ENCODE assay signal across 8 cellular contexts in the genomic region with DNA sequence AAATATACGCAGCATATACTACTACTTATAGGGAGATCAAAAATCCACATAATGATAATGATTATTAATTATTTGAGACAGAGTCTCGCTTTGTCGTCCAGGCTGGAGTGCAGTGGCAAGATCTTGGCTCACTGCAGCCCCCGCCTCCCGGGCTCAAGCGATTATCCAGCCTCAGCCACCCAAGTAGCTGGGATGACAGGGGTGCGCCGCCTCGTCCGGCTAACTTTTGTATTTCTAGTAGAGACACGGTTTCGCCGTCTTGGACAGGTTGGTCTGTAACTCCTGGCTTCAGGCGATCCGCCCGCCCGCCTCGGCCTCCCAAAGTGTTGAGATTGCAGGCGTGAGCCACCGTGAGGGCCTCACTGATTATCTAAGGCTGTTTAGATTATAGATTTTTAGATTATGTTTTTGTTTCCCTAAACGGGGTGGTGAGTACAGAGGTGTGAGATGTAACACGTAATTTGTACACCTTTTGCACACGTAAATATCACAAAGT. TPM values are rescaled to one million over a fixed set of nuclear protein-coding genes. Genes with fewer than 3 reads are reported as not detected.
A peak's percentile ranks its signal among the peaks of the same experiment; 100 is the strongest.
DNase-seq lines count a peak whose midpoint lies in the region; ATAC-seq and TF ChIP-seq lines count a peak whose summit lies in the region.

No MANE protein-coding gene starts in this region.

- no peak overlapping the region for H4K8ac ChIP-seq in H9 (replicated peaks; ENCODE audit: insufficient read length, low read depth, low read length)

- H3K9me3 Mint-ChIP-seq in H9: no peaks in the 10 kb centered on the region

- DNase-seq in H9 (no peak), foreskin keratinocyte (no peak), gastrocnemius medialis (no peak), NCI-H2107 (lab: John Stamatoyannopoulos, UW) (no peak), NCI-H774 (lab: John Stamatoyannopoulos, UW) (no peak), NCI-H748 (lab: John Stamatoyannopoulos, UW; ENCODE audit: unreplicated experiment) (no peak)
- DNase-seq in activated CD4-positive, alpha-beta T cell treated with anti-CD3 and anti-CD28 coated beads for 48 hours: peak; percentile 13

- no peak overlapping the region for H3K14ac ChIP-seq in H9 (ENCODE audit: insufficient read depth, low read length)

- in situ Hi-C loops in gastrocnemius medialis (cut with MboI; ENCODE audit: low sequenced_read_pairs in 4 of 4): no loop called here

- TF ChIP-seq CTCF in H9 (conservative IDR thresholded peaks at IDR 0.05) (no peak), foreskin keratinocyte (conservative IDR thresholded peaks at IDR 0.05) (no peak), gastrocnemius medialis (IDR thresholded peaks at IDR 0.05 in 4 of 5, conservative IDR thresholded peaks at IDR 0.05 in 1 of 5) (no peak)

- H4K91ac ChIP-seq in H9 (ENCODE audit: insufficient read length, low read depth, low read length): no peak overlapping the region

- no peak overlapping the region for H2BK5ac ChIP-seq in H9 (ENCODE audit: insufficient read length, low read length)

- H3K18ac ChIP-seq in H9 (ENCODE audit: insufficient read length, low read depth, low read length): peak overlapping the region; percentile 44

- no peaks in the 10 kb centered on the region for H4K20me1 ChIP-seq in H9 (ENCODE audit: control insufficient read depth, insufficient read depth, insufficient read length)

- no peak overlapping the region for H3T11ph ChIP-seq in H9 (ENCODE audit: low read length)

- WGBS in H9 (ENCODE audit: extremely low coverage, insufficient read length, low lambda C conversion rate): no CpG with 5 or more reads among the region's 23 CpGs

- H4K5ac ChIP-seq in H9 (ENCODE audit: insufficient read length, low read depth, low read length): no peak overlapping the region

- peaks cover 10 to 13% (median 12%) of the 10 kb centered on the region in 3 experiments for H3K36me3 Mint-ChIP-seq in H9 (ENCODE audit: insufficient read depth in 1 of 3, low read depth in 3 of 3)

- H3K4me1 ChIP-seq in H9 (ENCODE audit: insufficient read depth, low read length): 0 out of 2 replicates have a peak, but pooled peaks cover 2% of the 10 kb centered on the region
- no peaks in the 10 kb centered on the region for H3K4me1 ChIP-seq in foreskin keratinocyte
- peaks cover 20 to 22% of the 10 kb centered on the region in 2 donors for H3K4me1 ChIP-seq in gastrocnemius medialis

- H2AFZ ChIP-seq in H9 (ENCODE audit: low read length): no peak overlapping the region

- intact Hi-C loops in gastrocnemius medialis (cut with DNase I; ENCODE audit: low total_unique reads): loop anchor here (1.0 kb wide), 2 partner anchors 20 to 35 kb away; no protein-coding TSS in a partner anchor

- H3K4me3 Mint-ChIP-seq in H9: peak overlapping the region; percentile 52 to 78

- no peak overlapping the region for H2BK12ac ChIP-seq in H9 (ENCODE audit: insufficient read length, low read depth, low read length)

- TF ChIP-seq POLR2A in gastrocnemius medialis (IDR thresholded peaks at IDR 0.05): no peak

- H2BK15ac ChIP-seq in H9 (ENCODE audit: low read depth, low read length): no peak overlapping the region

- no peak overlapping the region for H2AK5ac ChIP-seq in H9 (ENCODE audit: insufficient read length, low read length)

- no peaks in the 10 kb centered on the region for H3K79me1 ChIP-seq in H9 (ENCODE audit: insufficient read depth, low read depth, low read length, poor library complexity, severe bottlenecking)

- no peak overlapping the region for H3K4ac ChIP-seq in H9 (ENCODE audit: low read depth, low read length)

- H3K4me3 ChIP-seq in gastrocnemius medialis: peak overlapping the region in 1 of 4 donors; percentile 12

- peaks cover 6% of the 10 kb centered on the region for H3K27me3 Mint-ChIP-seq in H9 (ENCODE audit: low read depth)

- peaks cover 18 to 20% of the 10 kb centered on the region in 2 experiments for H3K4me1 Mint-ChIP-seq in H9

- no peak overlapping the region for H3K27ac ChIP-seq in H9 (ENCODE audit: insufficient read length, low read depth, low read length)
- peak overlapping the region; percentile 10 for H3K27ac ChIP-seq in foreskin keratinocyte
- peak overlapping the region; percentile 82 to 85 (median 84) for H3K27ac ChIP-seq in gastrocnemius medialis

- H3K23ac ChIP-seq in H9 (ENCODE audit: insufficient read length, low read depth, low read length): no peak overlapping the region

- peak overlapping the region in 2 of 3 experiments; percentile 65 to 75; a peak in 3 of 7 replicates for H3K27ac Mint-ChIP-seq in H9

- no peaks in the 10 kb centered on the region for H3K23me2 ChIP-seq in H9 (ENCODE audit: insufficient read length, low read depth, low read length, poor library complexity, severe bottlenecking)

- ATAC-seq in foreskin keratinocyte (no peak), gastrocnemius medialis (no peak), GM18502 (IDR thresholded peaks at IDR 0.05; ENCODE audit: poor library complexity, unreplicated experiment) (no peak)

- peaks cover 21% of the 10 kb centered on the region; the same call in 1 of the 2 replicates for H3K79me2 ChIP-seq in H9 (ENCODE audit: insufficient read depth, low read length)

- H2BK120ac ChIP-seq in H9 (ENCODE audit: low read depth, low read length, poor library complexity, severe bottlenecking): no peak overlapping the region

- H3K36me3 ChIP-seq in gastrocnemius medialis: no peaks in the 10 kb centered on the region

- H3K27me3 ChIP-seq in H9 (ENCODE audit: insufficient read depth, low read length) (no peaks in the 10 kb centered on the region), foreskin keratinocyte (no peaks in the 10 kb centered on the region), gastrocnemius medialis (no peaks in the 10 kb centered on the region)

- no peaks in the 10 kb centered on the region for H3K9me3 ChIP-seq in H9 (ENCODE audit: control insufficient read depth, low read depth, low read length)
- no peaks in the 10 kb centered on the region for H3K9me3 ChIP-seq in gastrocnemius medialis

- no peak overlapping the region for H2BK20ac ChIP-seq in H9 (ENCODE audit: low read depth, low read length, poor library complexity, severe bottlenecking)

- H3K56ac ChIP-seq in H9 (ENCODE audit: insufficient read length, low read depth, low read length): no peak overlapping the region

- H3K9ac ChIP-seq in H9 (ENCODE audit: extremely low read depth, insufficient read length, low read length): no peak overlapping the region

- H3K4me2 ChIP-seq in H9 (ENCODE audit: insufficient read depth, insufficient read length, low read length): no peak overlapping the region

RNA-seq across cellular contexts. Expression of gene SLC25A33, which starts 0.5 kb away (rescaled TPM):
- total RNA-seq in H9 (2021) (8.8 and 9.4 TPM in 2 replicates), foreskin keratinocyte (4.8 and 6.0 TPM in 2 replicates), gastrocnemius medialis (10 to 100 TPM; 40.3 to 88.6 (median 49.1) TPM)
- polyA plus RNA-seq in foreskin keratinocyte: 4.1 and 4.7 TPM in 2 replicates

RNA-seq across cellular contexts. Expression of gene TMEM201, which starts 50.0 kb away (rescaled TPM):
- 31.0 and 31.3 TPM in 2 replicates for total RNA-seq in H9 (2021)
- total RNA-seq in foreskin keratinocyte: 9.4 and 10.4 TPM in 2 replicates
- polyA plus RNA-seq in foreskin keratinocyte: 8.0 and 8.9 TPM in 2 replicates
- 10 to 100 TPM; 21.5 to 67.6 (median 31.7) TPM for total RNA-seq in gastrocnemius medialis
